ENCODE assay signal across 10 cellular contexts in genomic region chr15:99090011-99090699, GRCh38. TPM values are rescaled to one million over a fixed set of nuclear protein-coding genes. Genes with fewer than 3 reads are reported as not detected.
DNase-seq lines count a peak whose midpoint lies in the region; ATAC-seq and TF ChIP-seq lines count a peak whose summit lies in the region.
"Had no signal": no experiment of that assay in that cellular context is flagged by ENCODE, and none has a peak within 500 bp of the region (broad histone marks: within the 10 kb centered on the region; RNA-seq: fewer than 3 reads in every experiment).

No MANE protein-coding gene starts in this region.

- peaks cover 11% of the 10 kb centered on the region for H3K4me1 Mint-ChIP-seq in stimulated activated memory B cell treated with anti-CD40 and anti-IgM and Interleukin-4, amounts not matched to agents 10 μg/mL and 1 μg/mL and 100 μg/mL, for 72 hours

- WGBS in tibial nerve, 2 donors, result 52 to 55% methylated on average over 3 of the region's 3 CpGs

- no peaks in the 10 kb centered on the region for H3K9me3 ChIP-seq in tibial nerve

- no peak for TF ChIP-seq EP300 in tibial nerve (IDR thresholded peaks at IDR 0.05)

- H3K27me3 Mint-ChIP-seq in stimulated activated memory B cell treated with anti-CD40 and anti-IgM and Interleukin-4, amounts not matched to agents 10 μg/mL and 1 μg/mL and 100 μg/mL, for 72 hours, result no peaks in the 10 kb centered on the region

- no peaks in the 10 kb centered on the region for H3K36me3 Mint-ChIP-seq in stimulated activated memory B cell treated with anti-CD40 and anti-IgM and Interleukin-4, amounts not matched to agents 10 μg/mL and 1 μg/mL and 100 μg/mL, for 72 hours
- H3K36me3 Mint-ChIP-seq: CD14-positive monocyte had no signal

- TF ChIP-seq CTCF in tibial nerve (IDR thresholded peaks at IDR 0.05), result no peak

- H3K4me3 ChIP-seq in tibial nerve, result no peak overlapping the region

- H3K27ac ChIP-seq in tibial nerve, result no peak overlapping the region

- no peaks in the 10 kb centered on the region for H3K27me3 ChIP-seq in tibial nerve

- peak; percentile 100 for ATAC-seq in HG02759 (IDR thresholded peaks at IDR 0.05; ENCODE audit: unreplicated experiment)
- peak; percentile 96 for ATAC-seq in stimulated activated memory B cell treated with anti-CD40 and anti-IgM and Interleukin-4, amounts not matched to agents 10 μg/mL and 1 μg/mL and 100 μg/mL, for 72 hours

- peak overlapping the region; percentile 73 for H3K27ac Mint-ChIP-seq in stimulated activated memory B cell treated with anti-CD40 and anti-IgM and Interleukin-4, amounts not matched to agents 10 μg/mL and 1 μg/mL and 100 μg/mL, for 72 hours

- peak; percentile 42 for DNase-seq in activated effector memory CD4-positive, alpha-beta T cell treated with anti-CD3 and anti-CD28 coated beads, Interleukin-2, amount 50 U/mL, for 16 hours
- DNase-seq in activated effector memory CD4-positive, alpha-beta T cell treated with Interleukin-2 at 50 U/mL for 16 hours, result no peak
- DNase-seq in MV-4-11 (lab: John Stamatoyannopoulos, UW) (peak; percentile 71), KG1 (lab: John Stamatoyannopoulos, UW) (no peak), superior temporal gyrus (ENCODE audit: extremely low spot score) (no peak), tibial nerve (ENCODE audit: low spot score in 2 of 2) (no peak)
- DNase-seq: activated CD4-positive, alpha-beta T cell treated with anti-CD3 and anti-CD28 coated beads, Interleukin-2, amount 50 U/mL, for 4 hours had no signal

- H3K9me3 Mint-ChIP-seq in stimulated activated memory B cell treated with anti-CD40 and anti-IgM and Interleukin-4, amounts not matched to agents 10 μg/mL and 1 μg/mL and 100 μg/mL, for 72 hours, result no peaks in the 10 kb centered on the region

- TF ChIP-seq POLR2A in tibial nerve (IDR thresholded peaks at IDR 0.05), result no peak

- no peaks in the 10 kb centered on the region for H3K4me1 ChIP-seq in tibial nerve

- no peak overlapping the region for H3K4me3 Mint-ChIP-seq in stimulated activated memory B cell treated with anti-CD40 and anti-IgM and Interleukin-4, amounts not matched to agents 10 μg/mL and 1 μg/mL and 100 μg/mL, for 72 hours

- no peaks in the 10 kb centered on the region for H3K36me3 ChIP-seq in tibial nerve

RNA-seq across cellular contexts. Expression of gene SYNM, which starts 14.7 kb away (rescaled TPM):
- total RNA-seq in tibial nerve, result 10 to 100 TPM; 26.4 to 47.0 (median 29.6) TPM

Comparison
In these comparisons a context has a peak if more than half of its experiments do, and no peak if none do; other contexts are left out.
1. DNase-seq: peak in activated effector memory CD4-positive, alpha-beta T cell treated with anti-CD3 and anti-CD28 coated beads, Interleukin-2, amount 50 U/mL, for 16 hours (single experiment) and MV-4-11 (single experiment); none in activated effector memory CD4-positive, alpha-beta T cell treated with Interleukin-2 at 50 U/mL for 16 hours (single experiment), KG1 (single experiment), superior temporal gyrus (single experiment) and tibial nerve (0 of 2).